In genomic region chr12:11795192-11795909, GRCh38 we compare ENCODE assay signal across 12 cellular contexts.
DNase-seq lines count a peak whose midpoint lies in the region; ATAC-seq, FAIRE-seq and TF ChIP-seq lines count a peak whose summit lies in the region.
"Had no signal": no experiment of that assay in that cellular context is flagged by ENCODE, and none has a peak within 500 bp of the region (broad histone marks: within the 10 kb centered on the region; RNA-seq: fewer than 3 reads in every experiment).

No MANE protein-coding gene starts in this region.

- H3K9me2 ChIP-seq in OCI-LY1 (ENCODE audit: low read depth, low read length), result no peaks in the 10 kb centered on the region

- H3K79me1 ChIP-seq in H1 (ENCODE audit: low read depth, low read length), result no peaks in the 10 kb centered on the region

- TF ChIP-seq POLR2A in H1 (IDR thresholded peaks at IDR 0.05; ENCODE audit: control extremely low read depth in 1 of 2, low read depth in 2 of 2, low read length in 2 of 2), result no peak
- TF ChIP-seq POLR2A in GM18505 (IDR thresholded peaks at IDR 0.05; ENCODE audit: borderline replicate concordance, extremely low read depth, insufficient read depth, insufficient read length), result no peak

- CTCF ChIA-PET in AG04450 (lab: Charles Lee), result interaction anchor here (2.2 kb wide), 1 partner anchor 238 kb away, joined by 7 read pairs; no protein-coding TSS in a partner anchor
- CTCF ChIA-PET in H1 (lab: Charles Lee; ENCODE audit: partially characterized antibody), result interaction anchor here (0.6 to 2.7 kb wide), 8 partner anchors 10 to 215 kb away, joined by 3 to 13 read pairs (median 4); no protein-coding TSS in a partner anchor

- H3K27me3 ChIP-seq in AG04450 (ENCODE audit: control insufficient read depth, insufficient read depth, low read length) (no peaks in the 10 kb centered on the region), OCI-LY1 (ENCODE audit: insufficient read depth, low read length) (no peaks in the 10 kb centered on the region), H1 (replicated peaks in 1 of 4; ENCODE audit: control insufficient read depth in 3 of 4, extremely low read depth in 1 of 4, insufficient read depth in 3 of 4, low read length in 3 of 4) (no peaks in the 10 kb centered on the region), neutrophil (no peaks in the 10 kb centered on the region), HAP-1 (ENCODE audit: low read depth) (no peaks in the 10 kb centered on the region)

- H4K91ac ChIP-seq in H1 (replicated peaks; ENCODE audit: insufficient read length, low read length), result no peak overlapping the region

- no peak overlapping the region for H2BK15ac ChIP-seq in H1 (ENCODE audit: low read length)

- H2BK5ac ChIP-seq in H1 (ENCODE audit: low read depth, low read length), result no peak overlapping the region

- no peak overlapping the region for H3K18ac ChIP-seq in H1 (ENCODE audit: extremely low read depth, low read length)

- 96% methylated on average over 8 of the region's 8 CpGs; no CpG with 5 or more reads in 1 of the 2 experiments for WGBS in H1 (ENCODE audit: extremely low coverage in 1 of 2, insufficient coverage in 1 of 2, insufficient read length in 1 of 2, insufficient replicate concordance in 2 of 2, low coverage in 1 of 2, low lambda C conversion rate in 2 of 2, missing lambda C conversion rate in 1 of 2), 2 experiments

- no peak overlapping the region for H3K4me3 ChIP-seq in AG04450 (ENCODE audit: low read depth, low read length)
- no peak overlapping the region for H3K4me3 ChIP-seq in OCI-LY1 (ENCODE audit: low read depth, low read length, poor library complexity, severe bottlenecking)
- no peak overlapping the region for H3K4me3 ChIP-seq in H1 (ENCODE audit: extremely low read depth in 1 of 4, insufficient read depth in 2 of 4, low read depth in 3 of 4, low read length in 4 of 4)
- no peak overlapping the region for H3K4me3 ChIP-seq in neutrophil (ENCODE audit: low read depth in 1 of 2, low read length in 1 of 2)
- no peak overlapping the region for H3K4me3 ChIP-seq in HAP-1

- no peak for TF ChIP-seq EP300 in H1 (IDR thresholded peaks at IDR 0.05; ENCODE audit: borderline replicate concordance in 1 of 2, low read depth in 2 of 2, low read length in 2 of 2)

- H4K20me1 ChIP-seq in OCI-LY1 (ENCODE audit: insufficient read depth, low read length) (no peaks in the 10 kb centered on the region), H1 (replicated peaks in 1 of 2; ENCODE audit: control insufficient read depth in 1 of 2, insufficient read depth in 2 of 2, low read length in 2 of 2) (no peaks in the 10 kb centered on the region)

- no peak overlapping the region for H3K23ac ChIP-seq in H1 (ENCODE audit: insufficient read length)

- FAIRE-seq in H1 (lab: Jason Lieb, UNC), result no peak
- FAIRE-seq: TTC549 had no signal

- no peak for TF ChIP-seq CTCF in AG04450 (IDR thresholded peaks at IDR 0.05; ENCODE audit: low read depth, low read length)
- TF ChIP-seq CTCF in OCI-LY1 (IDR thresholded peaks at IDR 0.05; ENCODE audit: low read length), result no peak
- no peak for TF ChIP-seq CTCF in H1 (IDR thresholded peaks at IDR 0.05; ENCODE audit: control extremely low read depth in 1 of 3, insufficient read depth in 1 of 3, low read depth in 1 of 3, low read length in 3 of 3)
- TF ChIP-seq CTCF in neutrophil (IDR thresholded peaks at IDR 0.05), result no peak

- no peak overlapping the region for H3K14ac ChIP-seq in H1 (ENCODE audit: insufficient read length)

- no peaks in the 10 kb centered on the region for H3F3A ChIP-seq in OCI-LY1 (ENCODE audit: insufficient read depth, low read length)

- ATAC-seq in HG02763 (IDR thresholded peaks at IDR 0.05; ENCODE audit: unreplicated experiment) (no peak), HG03108 (IDR thresholded peaks at IDR 0.05; ENCODE audit: unreplicated experiment) (no peak), GM18505 (IDR thresholded peaks at IDR 0.05; ENCODE audit: unreplicated experiment) (no peak)

- no peak overlapping the region for H4K5ac ChIP-seq in H1 (ENCODE audit: insufficient read length, low read depth, low read length)

- H3K4me2 ChIP-seq in OCI-LY1 (ENCODE audit: low read length), result no peak overlapping the region
- H3K4me2 ChIP-seq in H1 (ENCODE audit: insufficient read depth in 1 of 2, low read depth in 2 of 2, low read length in 2 of 2), result 0 out of 4 replicates have a peak overlapping the region, but pooled peaks of 1 of the 2 experiments have one; percentile 1

- H2BK120ac ChIP-seq in H1 (replicated peaks; ENCODE audit: low read depth, low read length), result no peak overlapping the region

- no peak overlapping the region for H3K56ac ChIP-seq in H1 (replicated peaks; ENCODE audit: insufficient read length, low read depth, low read length)

- peak overlapping the region; percentile 22; the same call in 1 of the 2 replicates for H2BK12ac ChIP-seq in H1 (ENCODE audit: low read depth, low read length)

- H4K8ac ChIP-seq in H1 (ENCODE audit: extremely low read depth, insufficient read depth, low read length), result no peak overlapping the region

- H2AFZ ChIP-seq in OCI-LY1 (ENCODE audit: low read length) (no peak overlapping the region), H1 (ENCODE audit: low read length) (no peak overlapping the region)

- TF ChIP-seq RAD21 in H1 (IDR thresholded peaks at IDR 0.05 in 1 of 2, conservative IDR thresholded peaks at IDR 0.05 in 1 of 2; ENCODE audit: low read depth in 2 of 2, low read length in 2 of 2), result no peak

- no peak for DNase-seq in AG04450 (ENCODE audit: low read depth, low spot score)
- DNase-seq in H1 (ENCODE audit: low read depth in 1 of 2, low spot score in 2 of 2), result no peak
- no peak for DNase-seq in HAP-1 (ENCODE audit: low spot score in 2 of 2)
- DNase-seq: AML-193, H7, NCI-H1092 had no signal

- H3K4me1 ChIP-seq in OCI-LY1 (ENCODE audit: insufficient read depth, low read length, severe bottlenecking) (peaks cover 62% of the 10 kb centered on the region), H1 (replicated peaks in 1 of 4; ENCODE audit: control insufficient read depth in 3 of 4, insufficient read depth in 4 of 4, low read length in 3 of 4) (peaks cover 0 to 9% (median 5%) of the 10 kb centered on the region in 4 experiments; a peak in 4 of 7 replicates), neutrophil (ENCODE audit: control insufficient read depth in 1 of 2, insufficient read depth in 1 of 2, low read depth in 1 of 2, low read length in 1 of 2) (peaks cover 68 to 71% of the 10 kb centered on the region in 2 experiments), HAP-1 (peaks cover 2% of the 10 kb centered on the region; the same call in 1 of the 2 replicates)

- POLR2A ChIA-PET in AG04450 (lab: Yijun Ruan, JAX) (interaction anchor here (0.8 to 3.8 kb wide), 3 partner anchors 19 to 29 kb away, joined by 3 to 21 read pairs (median 3); no protein-coding TSS in a partner anchor), H1 (lab: Charles Lee; ENCODE audit: partially characterized antibody) (interaction anchor here (0.7 to 2.4 kb wide), 5 partner anchors 10 to 50 kb away, joined by 3 to 7 read pairs (median 3); no protein-coding TSS in a partner anchor)

- H3K9me3 ChIP-seq in AG04450 (ENCODE audit: control insufficient read depth, insufficient read depth, low read length) (no peaks in the 10 kb centered on the region), OCI-LY1 (ENCODE audit: low read length) (no peaks in the 10 kb centered on the region), H1 (ENCODE audit: insufficient read depth in 2 of 2, low read depth in 1 of 2, low read length in 1 of 2) (no peaks in the 10 kb centered on the region), neutrophil (no peaks in the 10 kb centered on the region), HAP-1 (no peaks in the 10 kb centered on the region)

- in situ Hi-C loops in HAP-1 (cut with MboI; ENCODE audit: low sequenced_read_pairs), result no loop called here

- peak overlapping the region; percentile 75 for H3K27ac ChIP-seq in AG04450 (ENCODE audit: low read depth, low read length)
- H3K27ac ChIP-seq in OCI-LY1 (ENCODE audit: low read depth, low read length, poor library complexity, severe bottlenecking), result peak overlapping the region; percentile 86
- no peak overlapping the region for H3K27ac ChIP-seq in H1 (ENCODE audit: low read depth, low read length)
- H3K27ac ChIP-seq in neutrophil, result peak overlapping the region; percentile 82

- H3K36me3 ChIP-seq in OCI-LY1 (ENCODE audit: insufficient read depth, low read length), result no peaks in the 10 kb centered on the region
- H3K36me3 ChIP-seq in H1 (ENCODE audit: control insufficient read depth in 2 of 4, insufficient read depth in 4 of 4, low read length in 3 of 4), result no peaks in the 10 kb centered on the region
- H3K36me3 ChIP-seq in neutrophil, result no peaks in the 10 kb centered on the region
- H3K36me3 ChIP-seq in HAP-1 (replicated peaks), result no peaks in the 10 kb centered on the region

- no peaks in the 10 kb centered on the region for H3K79me2 ChIP-seq in OCI-LY1 (ENCODE audit: insufficient read depth, low read length)
- H3K79me2 ChIP-seq in H1 (ENCODE audit: control insufficient read depth in 1 of 2, insufficient read depth in 2 of 2, low read length in 2 of 2), result no peaks in the 10 kb centered on the region

- no peak overlapping the region for H2BK20ac ChIP-seq in H1 (ENCODE audit: low read length)

- H3K9ac ChIP-seq in OCI-LY1 (ENCODE audit: low read length) (no peak overlapping the region), H1 (replicated peaks in 1 of 4; ENCODE audit: extremely low read depth in 1 of 4, low read depth in 3 of 4, low read length in 3 of 4) (no peak overlapping the region)

- no peak overlapping the region; the same call in 1 of the 2 replicates for H2AK5ac ChIP-seq in H1 (ENCODE audit: low read depth, low read length)

- H3K4ac ChIP-seq in H1 (replicated peaks; ENCODE audit: insufficient read length, low read depth, low read length), result no peak overlapping the region

- no peaks in the 10 kb centered on the region for H3K23me2 ChIP-seq in H1 (ENCODE audit: low read depth, low read length)

TF ChIP-seq in H1, 55 proteins besides CTCF, POLR2A, EP300 and RAD21:
- no peak for TF ChIP-seq FOSL1 (IDR thresholded peaks at IDR 0.05; ENCODE audit: insufficient read depth, low read depth, low read length)
- TF ChIP-seq HDAC2 (IDR thresholded peaks at IDR 0.05; ENCODE audit: borderline replicate concordance in 1 of 2, low read depth in 2 of 2, low read length in 2 of 2), result no peak
- TF ChIP-seq CREB1 (IDR thresholded peaks at IDR 0.05), result no peak
- TF ChIP-seq RFX5 (IDR thresholded peaks at IDR 0.05; ENCODE audit: borderline replicate concordance, low read depth, low read length), result no peak
- TF ChIP-seq EGR1 (IDR thresholded peaks at IDR 0.05; ENCODE audit: borderline replicate concordance, low read depth, low read length), result no peak
- no peak for TF ChIP-seq SAP30 (IDR thresholded peaks at IDR 0.05; ENCODE audit: insufficient read depth, insufficient replicate concordance, low read length)
